In the genomic region with DNA sequence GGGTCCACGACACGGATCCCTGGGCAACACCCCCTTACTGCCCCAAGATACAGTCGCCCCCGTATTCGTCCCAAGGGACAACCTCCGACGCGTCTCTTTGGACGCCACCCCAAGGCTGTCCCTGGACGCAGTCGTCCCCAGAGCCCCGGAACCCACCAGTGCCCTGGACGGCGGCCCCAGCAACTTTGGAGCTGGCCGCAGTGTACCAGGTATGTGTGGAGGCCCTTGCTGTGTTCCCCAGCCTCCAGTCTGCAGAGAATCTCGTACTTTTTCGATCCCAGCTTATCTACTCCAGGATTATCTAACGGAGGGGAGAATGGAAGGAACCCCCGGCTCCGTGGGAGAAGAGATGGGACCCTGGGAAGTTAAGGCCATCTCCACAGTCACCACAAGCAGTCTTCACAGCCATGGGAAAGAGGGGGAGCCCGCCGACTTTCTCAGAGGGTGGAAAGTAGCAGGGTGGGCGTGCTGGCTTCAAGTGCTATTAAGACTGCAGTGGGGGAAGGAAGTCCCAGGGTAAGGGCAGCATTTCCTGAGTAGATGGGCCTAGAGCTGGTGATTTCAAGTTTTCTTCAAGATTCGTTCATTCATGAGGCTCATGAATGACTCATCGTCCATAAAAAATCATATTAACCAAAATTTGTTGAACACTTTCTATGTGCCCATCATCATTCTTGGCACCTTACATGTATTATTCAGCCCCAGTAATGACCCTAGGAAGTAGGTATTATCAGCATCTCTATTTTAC, we compare ENCODE assay signal across 10 cellular contexts. TPM values are rescaled to one million over a fixed set of nuclear protein-coding genes. Genes with fewer than 3 reads are reported as not detected.
DNase-seq lines count a peak whose midpoint lies in the region; TF ChIP-seq lines count a peak whose summit lies in the region.
"Had no signal": no experiment of that assay in that cellular context is flagged by ENCODE, and none has a peak within 500 bp of the region (broad histone marks: within the 10 kb centered on the region; RNA-seq: fewer than 3 reads in every experiment).

No MANE protein-coding gene starts in this region.

- H3K27ac ChIP-seq in mammary epithelial cell (ENCODE audit: insufficient read depth, low read depth, low read length) (no peak overlapping the region), mesenchymal stem cell (ENCODE audit: low read length, poor library complexity, severe bottlenecking) (no peak overlapping the region), testis (peak overlapping the region in 1 of 2 donors; percentile 64), SJCRH30 (no peak overlapping the region)

- H3K4me1 ChIP-seq in mammary epithelial cell (ENCODE audit: insufficient read depth, low read length) (peaks cover 50% of the 10 kb centered on the region), mesenchymal stem cell (ENCODE audit: control insufficient read depth, insufficient read depth, low read depth, low read length) (peaks cover 19% of the 10 kb centered on the region), testis (peaks cover 7% of the 10 kb centered on the region), SJCRH30 (no peaks in the 10 kb centered on the region)

- peak overlapping the region in 1 of 2 experiments; percentile 40 for H3K18ac ChIP-seq in mesenchymal stem cell (ENCODE audit: low read depth in 1 of 2, low read length in 2 of 2)

- H4K91ac ChIP-seq in mesenchymal stem cell (ENCODE audit: low read length) = no peak overlapping the region

- no TSS peak for BruUV-seq in mammary epithelial cell (replicated peaks; lab: Mats Ljungman, UMichigan)

- no peaks in the 10 kb centered on the region for H3K36me3 ChIP-seq in mammary epithelial cell (ENCODE audit: insufficient read depth, low read length)
- H3K36me3 ChIP-seq in mesenchymal stem cell (ENCODE audit: control insufficient read depth in 1 of 2, insufficient read depth in 2 of 2, low read depth in 1 of 2, low read length in 2 of 2) = peaks cover 0 to 5% of the 10 kb centered on the region in 2 experiments
- H3K36me3 ChIP-seq in testis (ENCODE audit: low read depth, missing control alignments) = no peaks in the 10 kb centered on the region
- no peaks in the 10 kb centered on the region for H3K36me3 ChIP-seq in SJCRH30

- H3K27me3 Mint-ChIP-seq in activated naive CD4-positive, alpha-beta T cell treated with anti-CD3 and anti-CD28 coated beads for 36 hours (ENCODE audit: low read depth) = peaks cover 12% of the 10 kb centered on the region

- peak overlapping the region; percentile 24 for H3K4me3 Mint-ChIP-seq in activated naive CD4-positive, alpha-beta T cell treated with anti-CD3 and anti-CD28 coated beads for 36 hours

- peak overlapping the region in 1 of 2 experiments; percentile 75 for H2BK12ac ChIP-seq in mesenchymal stem cell (ENCODE audit: low read length in 2 of 2)

- no peak overlapping the region for H2BK15ac ChIP-seq in mesenchymal stem cell (ENCODE audit: low read depth, poor library complexity, severe bottlenecking)

- POLR2A ChIA-PET in GM10248 (lab: Yijun Ruan, JAX) = no interaction called here

- TF ChIP-seq CTCF in mammary epithelial cell (conservative IDR thresholded peaks at IDR 0.05 in 1 of 2, IDR thresholded peaks at IDR 0.05 in 1 of 2; ENCODE audit: extremely low read depth in 1 of 2, insufficient read depth in 1 of 2, low read depth in 1 of 2, low read length in 2 of 2) (no peak), testis (IDR thresholded peaks at IDR 0.05) (no peak), GM10248 (IDR thresholded peaks at IDR 0.05; ENCODE audit: control extremely low read depth, extremely low read depth, low read depth, missing control alignments) (no peak)

- H3K9me3 Mint-ChIP-seq in activated naive CD4-positive, alpha-beta T cell treated with anti-CD3 and anti-CD28 coated beads for 36 hours = no peaks in the 10 kb centered on the region

- H2AFZ ChIP-seq in mammary epithelial cell (ENCODE audit: low read depth, low read length) (no peak overlapping the region), mesenchymal stem cell (ENCODE audit: low read depth, low read length) (peak overlapping the region; percentile 66)

- peaks cover 12% of the 10 kb centered on the region for H3K4me1 Mint-ChIP-seq in activated naive CD4-positive, alpha-beta T cell treated with anti-CD3 and anti-CD28 coated beads for 36 hours (ENCODE audit: low read depth)

- intact Hi-C loops in activated naive CD4-positive, alpha-beta T cell treated with anti-CD3 and anti-CD28 coated beads for 36 hours (cut with micrococcal nuclease) = no loop called here
- intact Hi-C loops in mammary epithelial cell (cut with micrococcal nuclease) = no loop called here
- intact Hi-C loops in testis (cut with DNase I; ENCODE audit: low total_unique reads) = no loop called here

- dilution Hi-C loops in mammary epithelial cell (cut with HindIII; ENCODE audit: low sequenced_read_pairs) = loop anchor here (5.0 kb wide), 1 partner anchor 80 kb away; no protein-coding TSS in a partner anchor

- peak overlapping the region; percentile 95 for H4K8ac ChIP-seq in mesenchymal stem cell (ENCODE audit: low read length)

- no peaks in the 10 kb centered on the region for H3K79me1 ChIP-seq in mesenchymal stem cell (replicated peaks; ENCODE audit: low read length, poor library complexity, severe bottlenecking)

- no peak for DNase-seq in activated naive CD4-positive, alpha-beta T cell treated with anti-CD3 and anti-CD28 coated beads for 36 hours
- DNase-seq in activated naive CD4-positive, alpha-beta T cell (lab: John Stamatoyannopoulos, UW) = no peak
- peak; percentile 32 for DNase-seq in mammary epithelial cell
- no peak for DNase-seq in mesenchymal stem cell
- no peak for DNase-seq in testis
- DNase-seq in DMS153 treated with DMSO at 0.1 percent for 48 hours (lab: John Stamatoyannopoulos, UW; ENCODE audit: unreplicated experiment) = no peak
- DNase-seq in SJCRH30 = no peak
- no peak for DNase-seq in GM10248 (ENCODE audit: extremely low spot score)

- H2BK120ac ChIP-seq in mesenchymal stem cell (ENCODE audit: low read depth, low read length) = peak overlapping the region; percentile 66

- 97% methylated on average over 14 of the region's 25 CpGs for WGBS in mammary epithelial cell (ENCODE audit: low coverage, missing lambda C conversion rate)
- 65% methylated on average over 25 of the region's 25 CpGs for WGBS in mesenchymal stem cell
- 34 to 42% methylated on average over 16 to 25 of the region's 25 CpGs for WGBS in testis, 2 donors

- H3K4me3 ChIP-seq in mammary epithelial cell (replicated peaks in 1 of 3; ENCODE audit: insufficient read depth in 1 of 3, low read depth in 2 of 3, low read length in 3 of 3) (no peak overlapping the region), mesenchymal stem cell (ENCODE audit: insufficient read depth in 1 of 2, low read depth in 1 of 2, low read length in 2 of 2) (peak overlapping the region in 1 of 2 experiments; percentile 74), testis (peak overlapping the region; percentile 52), SJCRH30 (no peak overlapping the region)

- H3K9me3 ChIP-seq in mammary epithelial cell (replicated peaks; ENCODE audit: insufficient read depth, low read length) (no peaks in the 10 kb centered on the region), mesenchymal stem cell (ENCODE audit: control insufficient read depth, low read length) (no peaks in the 10 kb centered on the region), testis (no peaks in the 10 kb centered on the region), SJCRH30 (replicated peaks) (no peaks in the 10 kb centered on the region)

- H2AK5ac ChIP-seq in mesenchymal stem cell (ENCODE audit: low read length, severe bottlenecking) = no peak overlapping the region

- no peak overlapping the region for H3K9ac ChIP-seq in mammary epithelial cell (ENCODE audit: insufficient read depth, low read length)
- H3K9ac ChIP-seq in mesenchymal stem cell (ENCODE audit: low read length) = peak overlapping the region; percentile 80

- H3K23ac ChIP-seq in mesenchymal stem cell (ENCODE audit: low read length in 2 of 2) = no peak overlapping the region

- H4K20me1 ChIP-seq in mammary epithelial cell (ENCODE audit: insufficient read depth, low read length) = no peaks in the 10 kb centered on the region

- H2BK5ac ChIP-seq in mesenchymal stem cell (ENCODE audit: low read depth, low read length, poor library complexity, severe bottlenecking) = no peak overlapping the region

- no peak overlapping the region for H3K4me2 ChIP-seq in mammary epithelial cell (ENCODE audit: insufficient read depth, low read depth, low read length)
- no peak overlapping the region for H3K4me2 ChIP-seq in mesenchymal stem cell (ENCODE audit: low read length, poor library complexity, severe bottlenecking)

- CTCF ChIA-PET in activated naive CD4-positive, alpha-beta T cell treated with anti-CD3 and anti-CD28 coated beads for 36 hours (lab: Charles Lee) = interaction anchor here (0.5 to 0.6 kb wide), 2 partner anchors 9 to 24 kb away, joined by 3 read pairs; no protein-coding TSS in a partner anchor
- CTCF ChIA-PET in mammary epithelial cell (lab: Charles Lee; ENCODE audit: low non-redundant PET) = no interaction called here
- CTCF ChIA-PET in GM10248 (lab: Yijun Ruan, JAX) = interaction anchor here (1.0 to 2.4 kb wide), 4 partner anchors 9 to 72 kb away, joined by 3 to 18 read pairs (median 4); no protein-coding TSS in a partner anchor

- H3K14ac ChIP-seq in mesenchymal stem cell (ENCODE audit: low read length in 2 of 2) = no peak overlapping the region

- H3K4ac ChIP-seq in mesenchymal stem cell (ENCODE audit: low read depth in 1 of 2, low read length in 2 of 2) = no peak overlapping the region

- no peaks in the 10 kb centered on the region for H3K27me3 ChIP-seq in mammary epithelial cell (ENCODE audit: insufficient read depth, low read length)
- H3K27me3 ChIP-seq in mesenchymal stem cell (ENCODE audit: control insufficient read depth in 1 of 2, insufficient read depth in 1 of 2, low read length in 2 of 2) = no peaks in the 10 kb centered on the region
- H3K27me3 ChIP-seq in testis = no peaks in the 10 kb centered on the region
- H3K27me3 ChIP-seq in SJCRH30 = 0 out of 2 replicates have a peak, but pooled peaks cover 7% of the 10 kb centered on the region

- no peak overlapping the region for H3K27ac Mint-ChIP-seq in activated naive CD4-positive, alpha-beta T cell treated with anti-CD3 and anti-CD28 coated beads for 36 hours

- H3K79me2 ChIP-seq in mammary epithelial cell (ENCODE audit: insufficient read depth, low read length) = no peaks in the 10 kb centered on the region

- no peak for TF ChIP-seq POLR2A in testis (IDR thresholded peaks at IDR 0.05)

- H3K36me3 Mint-ChIP-seq in activated naive CD4-positive, alpha-beta T cell treated with anti-CD3 and anti-CD28 coated beads for 36 hours (ENCODE audit: low read depth) = no peaks in the 10 kb centered on the region

- in situ Hi-C loops in mammary epithelial cell (cut with MboI; ENCODE audit: low sequenced_read_pairs in 2 of 2) = no loop called here

RNA-seq across cellular contexts. Expression of a gene that starts 1.1 kb away (rescaled TPM):
- not detected for total RNA-seq in activated naive CD4-positive, alpha-beta T cell treated with anti-CD3 and anti-CD28 coated beads for 36 hours
- total RNA-seq in mammary epithelial cell (under 1 TPM in 1 of 2 donors, not detected in 1; 0.31 TPM), testis (1 to 10 TPM; 2.2 to 2.9 TPM)
- polyA plus RNA-seq in mammary epithelial cell (0.10 TPM), testis (ENCODE audit: insufficient read depth, low read depth, low replicate concordance) (1.3 TPM)
- polyA minus RNA-seq in mammary epithelial cell = not detected
- polyA plus RNA-seq in mesenchymal stem cell (2013, experiment 1 of 2) = 0.12 TPM
- polyA plus RNA-seq in mesenchymal stem cell (2013, experiment 2 of 2) = 0.07 TPM
- total RNA-seq in SJCRH30 (2014; rRNA removed; shearing (Covaris generic)) = not detected in 2 replicates
- total RNA-seq: activated CD8-positive, alpha-beta memory T cell treated with anti-CD3 and anti-CD28 coated beads for 36 hours; urinary bladder had no signal

RNA-seq across cellular contexts. Expression of a gene that starts 26.2 kb away (rescaled TPM):
- total RNA-seq in activated naive CD4-positive, alpha-beta T cell treated with anti-CD3 and anti-CD28 coated beads for 36 hours = 1 to 10 TPM; 4.4 to 6.6 TPM
- total RNA-seq in mammary epithelial cell = under 1 TPM in 1 of 2 donors, not detected in 1; under 0.01 TPM
- polyA plus RNA-seq in mammary epithelial cell = not detected
- not detected for polyA minus RNA-seq in mammary epithelial cell
- polyA plus RNA-seq in mesenchymal stem cell (2013, experiment 1 of 2) = 0.03 TPM
- 0.03 TPM for polyA plus RNA-seq in mesenchymal stem cell (2013, experiment 2 of 2)
- 1 to 10 TPM; 2.5 to 6.0 TPM for total RNA-seq in testis
- polyA plus RNA-seq in testis (ENCODE audit: insufficient read depth, low read depth, low replicate concordance) = 5.7 TPM
- total RNA-seq in SJCRH30 (2014; rRNA removed; shearing (Covaris generic)) = not detected in 2 replicates
- total RNA-seq: urinary bladder had no signal

RNA-seq across cellular contexts. Expression of a gene that starts 37.4 kb away (rescaled TPM):
- total RNA-seq in activated naive CD4-positive, alpha-beta T cell treated with anti-CD3 and anti-CD28 coated beads for 36 hours = not detected
- 1 to 10 TPM; 4.3 to 5.9 TPM for total RNA-seq in mammary epithelial cell
- polyA plus RNA-seq in mammary epithelial cell = 1.5 TPM
- not detected for polyA minus RNA-seq in mammary epithelial cell
- polyA plus RNA-seq in mesenchymal stem cell (2013, experiment 1 of 2) = 63.7 TPM
- polyA plus RNA-seq in mesenchymal stem cell (2013, experiment 2 of 2) = 61.6 TPM
- total RNA-seq in testis = 10 to 100 TPM in 1 of 2 donors, 1 to 10 TPM in 1; 5.0 to 11.1 TPM
- polyA plus RNA-seq in testis (ENCODE audit: insufficient read depth, low read depth, low replicate concordance) = 12.9 TPM
- 0.28 and 0.77 TPM in 2 replicates for total RNA-seq in SJCRH30 (2014; rRNA removed; shearing (Covaris generic))
- total RNA-seq: activated CD8-positive, alpha-beta memory T cell treated with anti-CD3 and anti-CD28 coated beads for 36 hours had no signal

Comparison
In these comparisons a context has a peak if more than half of its experiments do, and no peak if none do; other contexts are left out.
1. H3K4me3 ChIP-seq: peak in testis (2 of 2); none in mammary epithelial cell (0 of 3) and SJCRH30 (single experiment).